In genomic region chr12:39236994-39237393, GRCh38 we compare ENCODE assay signal across 17 cellular contexts.
DNase-seq lines count a peak whose midpoint lies in the region; ATAC-seq and TF ChIP-seq lines count a peak whose summit lies in the region.
"Had no signal": no experiment of that assay in that cellular context is flagged by ENCODE, and none has a peak within 500 bp of the region (broad histone marks: within the 10 kb centered on the region; RNA-seq: fewer than 3 reads in every experiment).

No MANE protein-coding gene starts in this region.

- intact Hi-C loops in ascending aorta (cut with DNase I), result no loop called here

- peaks cover 0 to 4% of the 10 kb centered on the region in 2 donors for H3K9me3 Mint-ChIP-seq in stimulated activated naive B cell treated with anti-CD40 and anti-IgM and Interleukin-4, amounts not matched to agents 10 μg/mL and 1 μg/mL and 100 μg/mL, for 72 hours
- H3K9me3 Mint-ChIP-seq: neural crest cell had no signal

- H3K4me1 ChIP-seq in foreskin keratinocyte (no peaks in the 10 kb centered on the region), ascending aorta (no peaks in the 10 kb centered on the region)
- H3K4me1 ChIP-seq: lower lobe of right lung, uterus had no signal

- DNase-seq in LHCN-M2 (ENCODE audit: low read depth), result peak; percentile 6
- DNase-seq in amniotic epithelial cell (ENCODE audit: low read depth), result peak; percentile 98
- peak; percentile 55 to 58 for DNase-seq in foreskin keratinocyte
- DNase-seq in NCI-H524 treated with DMSO at 0.1 percent for 48 hours (lab: John Stamatoyannopoulos, UW), result no peak
- DNase-seq in ascending aorta (ENCODE audit: low spot score in 2 of 2), result no peak
- DNase-seq in stimulated activated naive B cell treated with anti-CD40 and anti-IgM and Interleukin-4, amounts not matched to agents 10 μg/mL and 1 μg/mL and 100 μg/mL, for 72 hours, result no peak
- DNase-seq: CD4-positive, alpha-beta T cell; KBM-7; lower lobe of right lung; NCI-H187; NCI-H82; sigmoid colon; stimulated activated naive CD4-positive, alpha-beta T cell; uterus had no signal

- ATAC-seq in foreskin keratinocyte (peak; percentile 44), HG02623 (IDR thresholded peaks at IDR 0.05; ENCODE audit: unreplicated experiment) (no peak)
- ATAC-seq in stimulated activated naive B cell treated with anti-CD40 and anti-IgM and Interleukin-4, amounts not matched to agents 10 μg/mL and 1 μg/mL and 100 μg/mL, for 72 hours (replicated peaks), result no peak
- ATAC-seq: lower lobe of right lung had no signal

- H3K36me3 Mint-ChIP-seq in stimulated activated naive B cell treated with anti-CD40 and anti-IgM and Interleukin-4, amounts not matched to agents 10 μg/mL and 1 μg/mL and 100 μg/mL, for 72 hours, result no peaks in the 10 kb centered on the region

- TF ChIP-seq CTCF in foreskin keratinocyte (conservative IDR thresholded peaks at IDR 0.05), result no peak
- no peak for TF ChIP-seq CTCF in ascending aorta (IDR thresholded peaks at IDR 0.05)

- H3K27ac ChIP-seq in foreskin keratinocyte, result no peak overlapping the region
- no peak overlapping the region for H3K27ac ChIP-seq in ascending aorta
- H3K27ac ChIP-seq: lower lobe of right lung, sigmoid colon, SJCRH30, uterus had no signal

- H3K36me3 ChIP-seq in ascending aorta, result no peaks in the 10 kb centered on the region
- H3K36me3 ChIP-seq: lower lobe of right lung, sigmoid colon, SJCRH30, uterus had no signal

- no peaks in the 10 kb centered on the region for H3K27me3 Mint-ChIP-seq in stimulated activated naive B cell treated with anti-CD40 and anti-IgM and Interleukin-4, amounts not matched to agents 10 μg/mL and 1 μg/mL and 100 μg/mL, for 72 hours
- H3K27me3 Mint-ChIP-seq: CD4-positive, alpha-beta T cell had no signal

- H3K27ac Mint-ChIP-seq in stimulated activated naive B cell treated with anti-CD40 and anti-IgM and Interleukin-4, amounts not matched to agents 10 μg/mL and 1 μg/mL and 100 μg/mL, for 72 hours, result no peak overlapping the region
- H3K27ac Mint-ChIP-seq: CD4-positive, alpha-beta T cell had no signal

- no peaks in the 10 kb centered on the region for H3K27me3 ChIP-seq in foreskin keratinocyte
- no peaks in the 10 kb centered on the region for H3K27me3 ChIP-seq in ascending aorta
- H3K27me3 ChIP-seq: sigmoid colon, SJCRH30, uterus had no signal

- H3K4me3 ChIP-seq in ascending aorta, result no peak overlapping the region
- H3K4me3 ChIP-seq: lower lobe of right lung, sigmoid colon, SJCRH30, uterus had no signal

- H3K9me3 ChIP-seq in ascending aorta, result no peaks in the 10 kb centered on the region
- H3K9me3 ChIP-seq: lower lobe of right lung, sigmoid colon, SJCRH30, uterus had no signal

- H3K4me1 Mint-ChIP-seq in stimulated activated naive B cell treated with anti-CD40 and anti-IgM and Interleukin-4, amounts not matched to agents 10 μg/mL and 1 μg/mL and 100 μg/mL, for 72 hours, result no peaks in the 10 kb centered on the region

- H3K4me3 Mint-ChIP-seq in stimulated activated naive B cell treated with anti-CD40 and anti-IgM and Interleukin-4, amounts not matched to agents 10 μg/mL and 1 μg/mL and 100 μg/mL, for 72 hours, result no peak overlapping the region
- H3K4me3 Mint-ChIP-seq: CD4-positive, alpha-beta T cell; neural crest cell had no signal

Comparison
In these comparisons a context has a peak if more than half of its experiments do, and no peak if none do; other contexts are left out.
1. DNase-seq: peak in LHCN-M2 (single experiment), amniotic epithelial cell (single experiment) and foreskin keratinocyte (2 of 2); none in NCI-H524 treated with DMSO at 0.1 percent for 48 hours (single experiment), ascending aorta (0 of 2) and stimulated activated naive B cell treated with anti-CD40 and anti-IgM and Interleukin-4, amounts not matched to agents 10 μg/mL and 1 μg/mL and 100 μg/mL, for 72 hours (single experiment).